1 cellular context compared by ENCODE assay signal in genomic region chr2:191379375-191379774, GRCh38.
TF ChIP-seq lines count a peak whose summit lies in the region.

No MANE protein-coding gene starts in this region.

TF ChIP-seq in HepG2, 621 proteins besides CTCF, POLR2A, EP300 and RAD21 (continued from another document and continues in another):
- TF ChIP-seq ZNF646 (CRISPR knock-in tag; IDR thresholded peaks at IDR 0.05) (0 out of 2 replicates have a peak, but pooled peaks have one; percentile 58), HMG20A (CRISPR knock-in tag; IDR thresholded peaks at IDR 0.05; ENCODE audit: borderline replicate concordance) (peak; percentile 63; the same call in 1 of the 2 replicates), ZNF260 (CRISPR knock-in tag; IDR thresholded peaks at IDR 0.05; ENCODE audit: borderline replicate concordance, low read depth) (no peak), MXD4 (CRISPR knock-in tag; IDR thresholded peaks at IDR 0.05) (0 out of 2 replicates have a peak, but pooled peaks have one; percentile 20), PITX1 (CRISPR knock-in tag; IDR thresholded peaks at IDR 0.05) (no peak), TARDBP (CRISPR knock-in tag; IDR thresholded peaks at IDR 0.05) (peak; percentile 30; the same call in 1 of the 2 replicates), ZNF761 (CRISPR knock-in tag; conservative IDR thresholded peaks at IDR 0.05) (no peak), ZNF615 (CRISPR knock-in tag; IDR thresholded peaks at IDR 0.05; ENCODE audit: borderline replicate concordance) (no peak), XBP1 (CRISPR knock-in tag; IDR thresholded peaks at IDR 0.05) (no peak), SRSF1 (optimal IDR thresholded peaks at IDR 0.05; ENCODE audit: low read depth, low read length) (no peak), KAT8 (CRISPR knock-in tag; IDR thresholded peaks at IDR 0.05) (0 out of 2 replicates have a peak, but pooled peaks have one; percentile 18), TRIM24 (CRISPR knock-in tag; IDR thresholded peaks at IDR 0.05) (no peak), ZBTB7A (CRISPR knock-in tag; IDR thresholded peaks at IDR 0.05) (no peak), HNF4A (CRISPR knock-in tag; IDR thresholded peaks at IDR 0.05) (peak; percentile 84), NR2F6 (IDR thresholded peaks at IDR 0.05) (no peak), NR2F6 (CRISPR knock-in tag; IDR thresholded peaks at IDR 0.05) (0 out of 2 replicates have a peak, but pooled peaks have one; percentile 10), U2AF2 (IDR thresholded peaks at IDR 0.05; ENCODE audit: low read depth, low read length) (no peak), FOSL1 (CRISPR knock-in tag; IDR thresholded peaks at IDR 0.05; ENCODE audit: borderline replicate concordance) (no peak), FOSL2 (CRISPR knock-in tag; IDR thresholded peaks at IDR 0.05) (no peak), ARID5B (CRISPR knock-in tag; IDR thresholded peaks at IDR 0.05) (peak; percentile 69), SOX5 (CRISPR knock-in tag; IDR thresholded peaks at IDR 0.05; ENCODE audit: borderline replicate concordance) (peak; percentile 37; the same call in 1 of the 2 replicates), ZNF83 (CRISPR knock-in tag; IDR thresholded peaks at IDR 0.05; ENCODE audit: borderline replicate concordance) (no peak), KMT2A (CRISPR knock-in tag; IDR thresholded peaks at IDR 0.05) (no peak), SKI (IDR thresholded peaks at IDR 0.05; ENCODE audit: partially characterized antibody) (no peak), RFX1 (IDR thresholded peaks at IDR 0.05) (no peak), ZNF614 (CRISPR knock-in tag; IDR thresholded peaks at IDR 0.05; ENCODE audit: borderline replicate concordance) (0 out of 2 replicates have a peak, but pooled peaks have one; percentile 12), NR0B2 (CRISPR knock-in tag; IDR thresholded peaks at IDR 0.05) (no peak), AHDC1 (CRISPR knock-in tag; IDR thresholded peaks at IDR 0.05; ENCODE audit: borderline replicate concordance) (peak; percentile 45; the same call in 1 of the 2 replicates), ATF6 (CRISPR knock-in tag; conservative IDR thresholded peaks at IDR 0.05) (no peak), GATAD2A (CRISPR knock-in tag; IDR thresholded peaks at IDR 0.05) (peak; percentile 69), SRSF9 (IDR thresholded peaks at IDR 0.05; ENCODE audit: borderline replicate concordance, insufficient read depth, low read depth, low read length, poor library complexity, severe bottlenecking) (no peak), ZSCAN21 (CRISPR knock-in tag; IDR thresholded peaks at IDR 0.05; ENCODE audit: borderline replicate concordance) (no peak), HDAC2 (CRISPR knock-in tag; IDR thresholded peaks at IDR 0.05) (0 out of 2 replicates have a peak, but pooled peaks have one; percentile 23), ZNF670 (CRISPR knock-in tag; IDR thresholded peaks at IDR 0.05; ENCODE audit: borderline replicate concordance) (no peak), MXD3 (CRISPR knock-in tag; IDR thresholded peaks at IDR 0.05) (no peak), TSC22D2 (CRISPR knock-in tag; IDR thresholded peaks at IDR 0.05; ENCODE audit: borderline replicate concordance) (no peak), ZBTB20 (CRISPR knock-in tag; IDR thresholded peaks at IDR 0.05; ENCODE audit: borderline replicate concordance, low read depth) (no peak), ARID3A (IDR thresholded peaks at IDR 0.05; ENCODE audit: low read depth, low read length) (0 out of 2 replicates have a peak, but pooled peaks have one; percentile 10), MAFF (IDR thresholded peaks at IDR 0.05; ENCODE audit: low read depth, low read length) (peak; percentile 66), MED1 (CRISPR knock-in tag; IDR thresholded peaks at IDR 0.05) (0 out of 2 replicates have a peak, but pooled peaks have one; percentile 13)
